Comparison of ENCODE assay signal across 17 cellular contexts in genomic region chr1:179231923-179232322, GRCh38. TPM values are rescaled to one million over a fixed set of nuclear protein-coding genes. Genes with fewer than 3 reads are reported as not detected.
DNase-seq lines count a peak whose midpoint lies in the region; ATAC-seq and TF ChIP-seq lines count a peak whose summit lies in the region.
"Had no signal": no experiment of that assay in that cellular context is flagged by ENCODE, and none has a peak within 500 bp of the region (broad histone marks: within the 10 kb centered on the region; RNA-seq: fewer than 3 reads in every experiment).

No MANE protein-coding gene starts in this region.

- no peaks in the 10 kb centered on the region for H3K27me3 ChIP-seq in H7 (ENCODE audit: control insufficient read depth, insufficient read depth, low read length)
- H3K27me3 ChIP-seq: uterus had no signal

- peak; percentile 21 for DNase-seq in AG10803 (ENCODE audit: low read depth)
- peak; percentile 45 for DNase-seq in HS-27A (ENCODE audit: low read depth)
- no peak for DNase-seq in neural crest cell (ENCODE audit: low read depth, low spot score)
- no peak for DNase-seq in activated T-cell treated with anti-CD3 and anti-CD28 coated beads, Interleukin-2, amount 50 U/mL, for 48 hours
- DNase-seq in ecto neural progenitor cell (ENCODE audit: low spot score) = no peak
- no peak for DNase-seq in activated CD8-positive, alpha-beta memory T cell treated with anti-CD3 and anti-CD28 coated beads, Interleukin-2, amount 10 ng/mL, durations not matched to agents 7 days and 5 days
- no peak for DNase-seq in H7
- DNase-seq: activated CD4-positive, alpha-beta T cell treated with anti-CD3 and anti-CD28 coated beads, Interleukin-2, amount 10 ng/mL, durations not matched to agents 24 days and 14 days; activated naive CD4-positive, alpha-beta T cell; GF-D8; mesendoderm; NCI-H2107; stimulated activated CD4-positive, alpha-beta T cell treated with anti-CD3 and anti-CD28 coated beads, Interleukin-15, amount 100 ng/mL, for 24 hours; uterus had no signal

- no peaks in the 10 kb centered on the region for H3K27me3 Mint-ChIP-seq in dendritic cell treated with granulocyte-macrophage colony-stimulating factor and Interleukin-4, amounts not matched to agents 40 ng/mL and 50 ng/mL, for 4 days
- no peaks in the 10 kb centered on the region for H3K27me3 Mint-ChIP-seq in neural crest cell (ENCODE audit: low read depth)
- peaks cover 8% of the 10 kb centered on the region for H3K27me3 Mint-ChIP-seq in activated CD8-positive, alpha-beta memory T cell treated with anti-CD3 and anti-CD28 coated beads, Interleukin-2, amount 10 ng/mL, durations not matched to agents 7 days and 5 days
- H3K27me3 Mint-ChIP-seq: B cell; stimulated activated naive CD8-positive, alpha-beta T cell treated with anti-CD3 and anti-CD28 coated beads, Interleukin-15, Interleukin-2, amounts not matched to agents 100 ng/mL and 50 ng/mL, for 24 hours had no signal

- intact Hi-C loops in dendritic cell treated with granulocyte-macrophage colony-stimulating factor and Interleukin-4, amounts not matched to agents 40 ng/mL and 50 ng/mL, for 4 days (cut with micrococcal nuclease) = no loop called here

- peaks cover 43% of the 10 kb centered on the region for H3K4me1 Mint-ChIP-seq in dendritic cell treated with granulocyte-macrophage colony-stimulating factor and Interleukin-4, amounts not matched to agents 40 ng/mL and 50 ng/mL, for 4 days (ENCODE audit: low read depth)
- H3K4me1 Mint-ChIP-seq in neural crest cell = peaks cover 22% of the 10 kb centered on the region
- peaks cover 19% of the 10 kb centered on the region for H3K4me1 Mint-ChIP-seq in activated CD8-positive, alpha-beta memory T cell treated with anti-CD3 and anti-CD28 coated beads, Interleukin-2, amount 10 ng/mL, durations not matched to agents 7 days and 5 days

- H3K36me3 ChIP-seq in H7 (replicated peaks; ENCODE audit: control insufficient read depth, insufficient read depth, low read length) = no peaks in the 10 kb centered on the region
- H3K36me3 ChIP-seq: uterus had no signal

- CTCF ChIA-PET in activated CD8-positive, alpha-beta memory T cell treated with anti-CD3 and anti-CD28 coated beads, Interleukin-2, amount 10 ng/mL, durations not matched to agents 7 days and 5 days (lab: Charles Lee) = no interaction called here

- ATAC-seq in activated CD8-positive, alpha-beta memory T cell treated with anti-CD3 and anti-CD28 coated beads, Interleukin-2, amount 10 ng/mL, durations not matched to agents 7 days and 5 days = no peak

- no peaks in the 10 kb centered on the region for H3K9me3 Mint-ChIP-seq in dendritic cell treated with granulocyte-macrophage colony-stimulating factor and Interleukin-4, amounts not matched to agents 40 ng/mL and 50 ng/mL, for 4 days
- H3K9me3 Mint-ChIP-seq in neural crest cell = no peaks in the 10 kb centered on the region
- H3K9me3 Mint-ChIP-seq in activated CD8-positive, alpha-beta memory T cell treated with anti-CD3 and anti-CD28 coated beads, Interleukin-2, amount 10 ng/mL, durations not matched to agents 7 days and 5 days (ENCODE audit: low read depth) = no peaks in the 10 kb centered on the region
- H3K9me3 Mint-ChIP-seq: activated CD4-positive, alpha-beta T cell treated with anti-CD3 and anti-CD28 coated beads, Interleukin-2, amount 10 ng/mL, durations not matched to agents 24 days and 14 days; stimulated activated naive CD8-positive, alpha-beta T cell treated with anti-CD3 and anti-CD28 coated beads, Interleukin-15, Interleukin-2, amounts not matched to agents 100 ng/mL and 50 ng/mL, for 24 hours had no signal

- H3K4me3 ChIP-seq in AG10803 (ENCODE audit: low read length) (no peak overlapping the region), H7 (ENCODE audit: insufficient read depth, low read depth, low read length) (no peak overlapping the region)
- H3K4me3 ChIP-seq: uterus had no signal

- peaks cover 32% of the 10 kb centered on the region for H3K36me3 Mint-ChIP-seq in dendritic cell treated with granulocyte-macrophage colony-stimulating factor and Interleukin-4, amounts not matched to agents 40 ng/mL and 50 ng/mL, for 4 days (ENCODE audit: low read depth)
- H3K36me3 Mint-ChIP-seq in neural crest cell (ENCODE audit: low read depth) = peaks cover 4% of the 10 kb centered on the region
- peaks cover 4% of the 10 kb centered on the region for H3K36me3 Mint-ChIP-seq in activated CD8-positive, alpha-beta memory T cell treated with anti-CD3 and anti-CD28 coated beads, Interleukin-2, amount 10 ng/mL, durations not matched to agents 7 days and 5 days

- H3K27ac Mint-ChIP-seq in dendritic cell treated with granulocyte-macrophage colony-stimulating factor and Interleukin-4, amounts not matched to agents 40 ng/mL and 50 ng/mL, for 4 days = peak overlapping the region; percentile 24
- no peak overlapping the region for H3K27ac Mint-ChIP-seq in neural crest cell (ENCODE audit: unreplicated experiment)
- H3K27ac Mint-ChIP-seq in activated CD8-positive, alpha-beta memory T cell treated with anti-CD3 and anti-CD28 coated beads, Interleukin-2, amount 10 ng/mL, durations not matched to agents 7 days and 5 days = no peak overlapping the region
- H3K27ac Mint-ChIP-seq: activated CD4-positive, alpha-beta T cell treated with anti-CD3 and anti-CD28 coated beads, Interleukin-2, amount 10 ng/mL, durations not matched to agents 24 days and 14 days; B cell; stimulated activated naive CD8-positive, alpha-beta T cell treated with anti-CD3 and anti-CD28 coated beads, Interleukin-15, Interleukin-2, amounts not matched to agents 100 ng/mL and 50 ng/mL, for 24 hours had no signal

- H3K4me3 Mint-ChIP-seq in dendritic cell treated with granulocyte-macrophage colony-stimulating factor and Interleukin-4, amounts not matched to agents 40 ng/mL and 50 ng/mL, for 4 days = no peak overlapping the region
- H3K4me3 Mint-ChIP-seq in neural crest cell = peak overlapping the region; percentile 11
- H3K4me3 Mint-ChIP-seq in activated CD8-positive, alpha-beta memory T cell treated with anti-CD3 and anti-CD28 coated beads, Interleukin-2, amount 10 ng/mL, durations not matched to agents 7 days and 5 days = no peak overlapping the region
- H3K4me3 Mint-ChIP-seq: activated CD4-positive, alpha-beta T cell treated with anti-CD3 and anti-CD28 coated beads, Interleukin-2, amount 10 ng/mL, durations not matched to agents 24 days and 14 days; B cell; stimulated activated naive CD8-positive, alpha-beta T cell treated with anti-CD3 and anti-CD28 coated beads, Interleukin-15, Interleukin-2, amounts not matched to agents 100 ng/mL and 50 ng/mL, for 24 hours had no signal

- TF ChIP-seq CTCF in AG10803 (conservative IDR thresholded peaks at IDR 0.05; ENCODE audit: low read length) (no peak), neural crest cell (conservative IDR thresholded peaks at IDR 0.05) (no peak)

RNA-seq across cellular contexts. Expression of gene ABL2, which starts 2.4 kb away (rescaled TPM):
- 22.9 and 25.6 TPM in 2 replicates for total RNA-seq in neural crest cell
- total RNA-seq in activated CD8-positive, alpha-beta memory T cell treated with anti-CD3 and anti-CD28 coated beads, Interleukin-2, amount 10 ng/mL, durations not matched to agents 7 days and 5 days = 1 to 10 TPM; 7.8 to 8.0 TPM
- total RNA-seq in H7 (2014; rRNA removed; shearing (Covaris generic)) = 7.9 and 11.6 TPM in 2 replicates

Comparison
In these comparisons a context has a peak if more than half of its experiments do, and no peak if none do; other contexts are left out.
1. DNase-seq: peak in AG10803 (single experiment) and HS-27A (single experiment); none in neural crest cell (single experiment), activated T-cell treated with anti-CD3 and anti-CD28 coated beads, Interleukin-2, amount 50 U/mL, for 48 hours (0 of 2), ecto neural progenitor cell (single experiment), activated CD8-positive, alpha-beta memory T cell treated with anti-CD3 and anti-CD28 coated beads, Interleukin-2, amount 10 ng/mL, durations not matched to agents 7 days and 5 days (single experiment) and H7 (single experiment).